ENCODE assay signal across 24 cellular contexts in the genomic region with DNA sequence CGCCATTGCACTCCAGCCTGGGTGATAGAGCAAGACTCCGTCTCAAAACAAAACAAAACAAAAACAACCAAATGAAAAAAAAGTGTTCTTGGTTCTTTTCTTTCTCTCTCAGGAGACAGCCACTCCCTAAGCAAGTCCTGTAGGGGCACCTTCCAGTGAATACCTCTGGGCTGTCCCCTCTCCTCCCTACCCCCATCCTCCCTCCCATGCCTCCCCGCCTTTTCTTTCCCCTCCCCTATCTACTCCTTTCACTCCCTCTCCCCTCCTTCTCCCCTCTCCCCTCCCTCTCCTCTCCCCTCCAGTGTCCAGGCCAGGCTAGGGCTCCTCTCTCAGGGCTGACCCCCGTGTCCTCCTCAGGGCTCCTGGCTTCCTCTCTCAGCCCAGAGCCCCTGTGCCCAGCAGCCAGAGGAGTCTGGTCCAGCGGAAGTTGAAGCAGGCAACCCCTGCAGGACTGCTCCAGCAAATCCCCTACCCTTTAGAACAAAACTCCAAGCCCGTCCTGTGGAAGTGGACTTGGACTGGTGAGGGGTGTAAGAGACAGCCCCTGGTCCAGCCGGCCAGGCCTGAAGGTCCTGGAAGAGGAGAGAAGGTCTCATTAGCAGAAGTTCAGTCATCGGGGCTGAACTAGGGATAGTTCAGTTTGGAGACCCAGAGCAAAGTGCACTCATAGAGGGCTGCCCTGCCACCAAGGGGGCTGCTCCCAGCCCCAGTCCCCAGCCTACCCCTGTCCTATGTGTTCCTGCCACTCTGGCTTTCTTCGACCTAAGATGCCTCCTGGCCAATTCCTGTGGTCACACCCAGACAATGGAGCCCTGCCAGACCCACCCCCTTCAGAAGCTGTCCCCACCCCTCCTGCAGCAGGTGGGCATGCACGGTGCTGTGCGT.
A peak's percentile ranks its signal among the peaks of the same experiment; 100 is the strongest.
DNase-seq lines count a peak whose midpoint lies in the region; ATAC-seq, FAIRE-seq and TF ChIP-seq lines count a peak whose summit lies in the region.
"Had no signal": no experiment of that assay in that cellular context is flagged by ENCODE, and none has a peak within 500 bp of the region (broad histone marks: within the 10 kb centered on the region; RNA-seq: fewer than 3 reads in every experiment).

No MANE protein-coding gene starts in this region.

- H3K4me3 ChIP-seq in HEK293 (ENCODE audit: low read depth, low read length) = no peak overlapping the region
- H3K4me3 ChIP-seq in kidney (ENCODE audit: low read length in 2 of 2) = no peak overlapping the region
- no peak overlapping the region for H3K4me3 ChIP-seq in spleen

- 70 to 80% (median 76%) methylated on average over 11 of the region's 11 CpGs for WGBS in spleen, 5 donors

- ATAC-seq in HG02678 (IDR thresholded peaks at IDR 0.05; ENCODE audit: unreplicated experiment) (no peak), HG02763 (IDR thresholded peaks at IDR 0.05; ENCODE audit: unreplicated experiment) (no peak)

- H3K27ac ChIP-seq in HEK293 (ENCODE audit: extremely low read depth, low read depth, low read length) = no peak overlapping the region
- no peak overlapping the region for H3K27ac ChIP-seq in kidney (ENCODE audit: low read depth in 2 of 2, low read length in 2 of 2)
- no peak overlapping the region for H3K27ac ChIP-seq in spleen
- H3K27ac ChIP-seq: HL-60 had no signal

- no peak for FAIRE-seq in kidney (lab: Jason Lieb, UNC)
- FAIRE-seq: GM12891, GM18507, HTR-8/SVneo had no signal

- POLR2A ChIA-PET in HEK293 (lab: Yijun Ruan, JAX) = no interaction called here

- TF ChIP-seq CTCF in HEK293 (tag by site-specific recombination; IDR thresholded peaks at IDR 0.05) (no peak), kidney (IDR thresholded peaks at IDR 0.05; ENCODE audit: borderline replicate concordance, extremely low read depth, insufficient read depth) (no peak), spleen (IDR thresholded peaks at IDR 0.05 in 8 of 11, conservative IDR thresholded peaks at IDR 0.05 in 3 of 11) (no peak)

- CTCF ChIA-PET in HEK293 (lab: Yijun Ruan, JAX) = interaction anchor here (0.6 kb wide), 1 partner anchor 447 kb away, joined by 3 read pairs; no protein-coding TSS in a partner anchor

- H3K27me3 ChIP-seq in spleen (replicated peaks in 1 of 7) = no peaks in the 10 kb centered on the region
- H3K27me3 ChIP-seq: BE2C had no signal

- DNase-seq in NCI-H748 (lab: John Stamatoyannopoulos, UW; ENCODE audit: unreplicated experiment) (peak; percentile 7), NCI-H748 treated with DMSO at 0.1 percent for 48 hours (lab: John Stamatoyannopoulos, UW) (no peak), kidney (peak; percentile 34), spleen (peak; percentile 42), ureter (ENCODE audit: low spot score) (no peak)
- DNase-seq: 8988T, BE2C, DMS 273 treated with DMSO at 0.1 percent for 48 hours, GF-D8, GOT3, Kasumi-1, MM.1S, NCI-H1092 treated with DMSO at 0.1 percent for 48 hours, NCI-H187, NCI-H345, NCI-H526 treated with DMSO at 0.1 percent for 48 hours, RPMI8226 had no signal

- H3K36me3 ChIP-seq in HEK293 (ENCODE audit: control insufficient read depth in 2 of 2, insufficient read depth in 1 of 2, low read length in 2 of 2) (no peaks in the 10 kb centered on the region), kidney (ENCODE audit: control insufficient read depth in 1 of 2, insufficient read depth in 2 of 2, low read length in 2 of 2) (no peaks in the 10 kb centered on the region), spleen (no peaks in the 10 kb centered on the region)
- H3K36me3 ChIP-seq: BE2C had no signal

- H3K9ac ChIP-seq in kidney (ENCODE audit: low read length in 2 of 2) = no peak overlapping the region

- intact Hi-C loops in kidney (cut with DNase I) (no loop called here), spleen (cut with DNase I; ENCODE audit: low total_unique reads) (no loop called here)

- H3K9me3 ChIP-seq in HEK293 (ENCODE audit: control insufficient read depth, insufficient read depth, low read depth, low read length) = no peaks in the 10 kb centered on the region
- peaks cover 0 to 10% of the 10 kb centered on the region in 2 donors for H3K9me3 ChIP-seq in kidney (ENCODE audit: control insufficient read depth in 1 of 2, low read length in 2 of 2)
- H3K9me3 ChIP-seq in spleen = peaks cover 0 to 27% (median 22%) of the 10 kb centered on the region in 8 donors
- H3K9me3 ChIP-seq: BE2C had no signal

- H3K4me1 ChIP-seq in HEK293 (ENCODE audit: control insufficient read depth, insufficient read depth, low read length) (no peaks in the 10 kb centered on the region), kidney (ENCODE audit: control insufficient read depth in 1 of 2, insufficient read depth in 1 of 2, low read depth in 1 of 2, low read length in 2 of 2) (no peaks in the 10 kb centered on the region), spleen (peaks cover 0 to 16% (median 10%) of the 10 kb centered on the region in 6 donors)
- H3K4me1 ChIP-seq: BE2C had no signal

- TF ChIP-seq POLR2A in spleen (IDR thresholded peaks at IDR 0.05) = no peak

TF ChIP-seq in HEK293, 187 proteins besides CTCF, POLR2A, EP300 and RAD21:
- no peak for TF ChIP-seq ZNF140 (tag by site-specific recombination; IDR thresholded peaks at IDR 0.05)
- peak; percentile 44; the same call in 1 of the 2 replicates for TF ChIP-seq WT1 (tag by site-specific recombination; IDR thresholded peaks at IDR 0.05)
- peak; percentile 19; the same call in 1 of the 2 replicates for TF ChIP-seq KLF1 (tag by site-specific recombination; IDR thresholded peaks at IDR 0.05)

Comparison
In these comparisons a context has a peak if more than half of its experiments do, and no peak if none do; other contexts are left out.
1. DNase-seq: peak in NCI-H748 (single experiment), kidney (single experiment) and spleen (single experiment); none in NCI-H748 treated with DMSO at 0.1 percent for 48 hours (single experiment) and ureter (single experiment).